Comparison of ENCODE assay signal across 30 cellular contexts in the genomic region with DNA sequence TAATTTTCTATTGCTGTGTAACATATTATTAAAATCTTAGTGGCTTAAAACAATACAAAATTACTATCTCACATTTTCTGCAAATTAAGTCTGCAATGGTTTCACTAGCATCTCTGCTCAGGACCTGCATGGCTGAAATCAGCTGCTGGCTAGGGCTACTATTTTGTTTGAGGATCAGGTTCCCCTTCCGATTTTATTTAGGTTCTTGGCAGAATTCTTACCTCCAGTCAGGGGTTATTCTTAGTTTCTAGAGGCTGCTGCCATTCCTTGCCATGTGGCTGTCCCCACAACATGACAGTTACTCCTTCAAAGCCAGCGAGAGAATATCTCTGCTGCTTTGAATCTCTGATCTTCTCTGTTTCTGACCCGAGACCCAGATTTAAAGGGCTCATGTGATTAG.
"Had no signal": no experiment of that assay in that cellular context is flagged by ENCODE, and none has a peak within 500 bp of the region (broad histone marks: within the 10 kb centered on the region; RNA-seq: fewer than 3 reads in every experiment).

No MANE protein-coding gene starts in this region.

- DNase-seq: naive thymus-derived CD4-positive, alpha-beta T cell; natural killer cell; occipital lobe; ovary; posterior cingulate gyrus; right cardiac atrium; right lobe of liver; sigmoid colon; spleen; stimulated activated CD4-positive, alpha-beta T cell treated with anti-CD3 and anti-CD28 coated beads, Interleukin-12 subunit alpha, Interleukin-12 subunit beta, amount 100 ng/mL, for 4 hours; stimulated activated CD4-positive, alpha-beta T cell treated with anti-CD3 and anti-CD28 coated beads, Interleukin-1b, Interleukin-23, amount 100 ng/mL, for 48 hours; stimulated activated CD4-positive, alpha-beta T cell treated with anti-CD3 and anti-CD28 coated beads, Interleukin-4, amount 100 ng/mL, for 1 hour; stimulated activated CD4-positive, alpha-beta T cell treated with anti-CD3 and anti-CD28 coated beads, Interleukin-4, amount 100 ng/mL, for 4 hours; stimulated activated CD8-positive, alpha-beta memory T cell treated with anti-CD3 and anti-CD28 coated beads, Interleukin-4, amount 100 ng/mL, for 48 hours; stimulated activated naive CD4-positive, alpha-beta T cell; stimulated activated naive CD8-positive, alpha-beta T cell treated with anti-CD3 and anti-CD28 coated beads, Interleukin-15, amount 100 ng/mL, for 72 hours; stimulated activated naive CD8-positive, alpha-beta T cell treated with anti-CD3 and anti-CD28 coated beads, Interleukin-15, Interleukin-2, amounts not matched to agents 100 U/mL and 50 U/mL, for 24 hours; substantia nigra; testis; tibial artery; transverse colon; upper lobe of right lung; uterus had no signal

- ATAC-seq: naive thymus-derived CD4-positive, alpha-beta T cell; natural killer cell; right cardiac atrium; right lobe of liver; stimulated activated memory B cell treated with anti-CD40 and anti-IgM and Interleukin-4, amounts not matched to agents 10 μg/mL and 1 μg/mL and 100 μg/mL, for 72 hours; stimulated activated naive CD8-positive, alpha-beta T cell treated with anti-CD3 and anti-CD28 coated beads, Interleukin-15, amount 100 ng/mL, for 72 hours; stimulated activated naive CD8-positive, alpha-beta T cell treated with anti-CD3 and anti-CD28 coated beads, Interleukin-15, Interleukin-2, amounts not matched to agents 100 U/mL and 50 U/mL, for 24 hours; upper lobe of right lung had no signal

- H3K36me3 ChIP-seq: neural progenitor cell, ovary, prostate gland, right lobe of liver, sigmoid colon, spleen, suprapubic skin, tibial artery, transverse colon, upper lobe of right lung, uterus had no signal

- H3K27ac ChIP-seq: neural progenitor cell, ovary, parathyroid adenoma, prostate gland, right lobe of liver, sigmoid colon, skin epidermis, spleen, suprapubic skin, testis, tibial artery, transverse colon, upper lobe of right lung, uterus had no signal

- H3K4me1 ChIP-seq: neural progenitor cell, parathyroid adenoma, prostate gland, right lobe of liver, sigmoid colon, spleen, suprapubic skin, testis, tibial artery, transverse colon, upper lobe of right lung, uterus had no signal

- H3K9me3 ChIP-seq: ovary, prostate gland, right lobe of liver, suprapubic skin, testis, tibial artery, upper lobe of right lung, uterus had no signal

- H3K27me3 ChIP-seq: neural progenitor cell, ovary, right lobe of liver, sigmoid colon, spleen, suprapubic skin, testis, tibial artery, transverse colon, upper lobe of right lung, uterus had no signal

- H3K4me3 ChIP-seq: neural progenitor cell, ovary, prostate gland, right lobe of liver, sigmoid colon, skin epidermis, smooth muscle cell, spleen, suprapubic skin, testis, tibial artery, transverse colon, upper lobe of right lung, uterus had no signal
